22 cellular contexts compared by ENCODE assay signal in the genomic region with DNA sequence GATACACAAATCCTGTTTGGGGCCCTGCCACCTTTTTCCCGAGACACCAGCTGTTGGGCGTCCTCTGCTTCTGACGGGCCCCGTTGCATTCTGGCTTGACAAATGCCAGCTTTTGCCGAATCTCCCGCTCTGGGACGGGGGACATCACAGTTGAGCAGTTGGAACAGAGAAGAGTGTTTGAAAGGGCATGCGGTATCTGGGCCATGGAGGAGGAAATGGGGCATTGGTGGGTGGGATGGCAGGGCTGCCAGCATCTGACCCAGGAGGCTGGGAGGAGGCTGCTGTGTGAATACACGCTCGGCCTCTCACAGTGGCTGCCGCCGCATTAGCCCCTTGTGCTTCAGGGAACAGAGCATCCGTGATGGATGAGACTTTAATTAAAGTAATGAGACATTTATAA.
"Had no signal": no experiment of that assay in that cellular context is flagged by ENCODE, and none has a peak within 500 bp of the region (broad histone marks: within the 10 kb centered on the region; RNA-seq: fewer than 3 reads in every experiment).

No MANE protein-coding gene starts in this region.

- H3K4me2 ChIP-seq: KMS-11 had no signal

- H3K9ac ChIP-seq: KMS-11 had no signal

- H3K4me3 Mint-ChIP-seq: IgD-negative memory B cell had no signal

- H3K27ac ChIP-seq: HL-60, KMS-11, RWPE1 had no signal

- FAIRE-seq: HTR-8/SVneo, K562 had no signal

- DNase-seq: Kasumi-1, MM.1S, NCI-H1092 treated with DMSO at 0.1 percent for 48 hours, NCI-H1436, NCI-H2029, NCI-H2081 treated with DMSO at 0.1 percent for 48 hours, NCI-H2171, NCI-H226, NCI-H446, NCI-H510A, NCI-H524 treated with DMSO at 0.1 percent for 48 hours, NCI-H69, NCI-H774, PC-3, SHP77 had no signal

- H3K9me3 Mint-ChIP-seq: IgD-negative memory B cell had no signal

- H3K4me3 ChIP-seq: K562 had no signal

- ATAC-seq: K562, Panc1, PC-3 had no signal

- H3K27ac Mint-ChIP-seq: IgD-negative memory B cell had no signal
